ENCODE assay signal across 8 cellular contexts in the genomic region with DNA sequence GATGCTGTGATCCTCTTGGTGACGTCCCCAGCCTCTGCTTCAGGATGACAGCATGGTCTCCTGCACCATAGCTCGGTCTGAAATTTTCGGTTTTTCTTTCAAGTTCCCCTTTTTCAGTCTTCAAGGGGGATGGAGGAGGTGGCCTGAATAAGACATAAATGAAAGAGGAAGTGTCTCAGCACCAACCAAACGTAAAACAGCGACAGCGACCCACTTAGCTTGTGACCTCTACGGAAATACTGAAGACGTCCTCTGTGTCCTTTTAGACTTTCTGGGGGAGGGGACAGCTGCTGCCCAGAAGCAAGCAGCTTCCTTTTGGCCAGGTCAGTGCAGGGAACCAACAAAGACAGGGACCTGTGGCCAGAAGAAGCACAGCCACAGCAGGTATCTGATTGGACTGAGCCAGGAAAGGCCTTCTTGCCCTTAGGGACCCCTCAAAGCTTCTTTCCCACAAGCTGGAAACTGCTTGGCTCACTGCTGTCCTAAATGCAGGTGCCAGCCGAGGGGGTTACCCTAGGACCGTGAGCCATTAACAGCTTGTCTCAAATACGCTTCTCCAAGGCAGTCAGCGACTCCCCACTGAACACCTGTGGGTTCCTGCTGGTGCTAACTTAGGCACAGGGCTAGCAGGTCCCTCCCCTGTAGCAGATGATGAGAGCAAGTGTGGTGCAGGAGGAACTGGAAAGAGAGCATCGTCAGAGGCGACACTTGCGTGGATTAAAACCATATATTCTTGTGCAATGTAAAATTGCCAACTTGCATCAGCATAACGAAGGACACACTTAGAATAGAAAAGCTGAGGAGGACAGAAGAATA.
DNase-seq lines count a peak whose midpoint lies in the region; ATAC-seq and TF ChIP-seq lines count a peak whose summit lies in the region.
"Not testable (repeated sequence)": the region's sequence is repeated elsewhere in the genome, so short reads cannot be mapped to it uniquely, and the experiment has no call there.

No MANE protein-coding gene starts in this region.

- not testable (repeated sequence) for TF ChIP-seq CTCF in GM12865 (IDR thresholded peaks at IDR 0.05; ENCODE audit: insufficient read depth, low read depth, low read length, missing control alignments); osteoblast (IDR thresholded peaks at IDR 0.05; ENCODE audit: extremely low read depth, low read depth, low read length); stomach (IDR thresholded peaks at IDR 0.05)

- H3K9me3 ChIP-seq in osteoblast (ENCODE audit: low read depth, low read length); stomach: not testable (repeated sequence)

- H2AFZ ChIP-seq in osteoblast (ENCODE audit: low read length): not testable (repeated sequence)

- peak; percentile 87 for ATAC-seq in GM21390 (IDR thresholded peaks at IDR 0.05; ENCODE audit: unreplicated experiment)
- peak; percentile 86 for ATAC-seq in HG03354 (IDR thresholded peaks at IDR 0.05; ENCODE audit: poor library complexity, severe bottlenecking, unreplicated experiment)
- ATAC-seq in activated T-cell treated with anti-CD3 and anti-CD28 coated beads, Interleukin-2, amount 50 U/mL, for 4 hours: peak; percentile 84 to 86
- peak; percentile 53 for ATAC-seq in esophagus mucosa

- TF ChIP-seq POLR2A in stomach (IDR thresholded peaks at IDR 0.05): not testable (repeated sequence)

- H3K4me3 Mint-ChIP-seq in activated T-cell treated with anti-CD3 and anti-CD28 coated beads, Interleukin-2, amount 50 U/mL, for 4 hours: peak overlapping the region; percentile 81

- DNase-seq in GM12865 (ENCODE audit: low read depth): peak; percentile 98
- peak; percentile 95 for DNase-seq in SKM-1 (lab: John Stamatoyannopoulos, UW; ENCODE audit: unreplicated experiment)
- peak; percentile 39 for DNase-seq in activated T-cell treated with anti-CD3 and anti-CD28 coated beads, Interleukin-2, amount 50 U/mL, for 4 hours
- peak; percentile 22 for DNase-seq in osteoblast (ENCODE audit: insufficient read length, low spot score, missing footprints)
- peak; percentile 44 for DNase-seq in stomach

- not testable (repeated sequence) for H3K4me2 ChIP-seq in osteoblast (ENCODE audit: insufficient read depth, low read length)

- not testable (repeated sequence) for H3K4me1 ChIP-seq in osteoblast (ENCODE audit: insufficient read depth, low read length)
- H3K4me1 ChIP-seq in stomach: peaks cover 14 to 60% (median 37%) of the 10 kb centered on the region in 4 donors

- intact Hi-C loops in stomach (cut with DNase I; ENCODE audit: low total_unique reads): not testable (repeated sequence)

- WGBS in stomach, 5 donors: 66 to 72% (median 67%) methylated on average over 16 of the region's 16 CpGs

- not testable (repeated sequence) for H3K79me2 ChIP-seq in osteoblast (ENCODE audit: insufficient read depth, low read length)

- not testable (repeated sequence) for TF ChIP-seq EP300 in stomach (IDR thresholded peaks at IDR 0.05)

- H4K20me1 ChIP-seq in osteoblast (ENCODE audit: insufficient read depth, low read length): not testable (repeated sequence)

- not testable (repeated sequence) for H3K36me3 ChIP-seq in osteoblast (ENCODE audit: insufficient read depth, low read length); stomach

- H3K27me3 Mint-ChIP-seq in activated T-cell treated with anti-CD3 and anti-CD28 coated beads, Interleukin-2, amount 50 U/mL, for 4 hours (ENCODE audit: low read depth): not testable (repeated sequence)

- H3K9me3 Mint-ChIP-seq in activated T-cell treated with anti-CD3 and anti-CD28 coated beads, Interleukin-2, amount 50 U/mL, for 4 hours: not testable (repeated sequence)

- H3K27ac ChIP-seq in osteoblast (ENCODE audit: low read depth, low read length): not testable (repeated sequence)
- peak overlapping the region; percentile 41 to 93 (median 87) for H3K27ac ChIP-seq in stomach

- H3K4me3 ChIP-seq in GM12865 (ENCODE audit: low read depth, low read length) (peak overlapping the region; percentile 59), stomach (peak overlapping the region in 1 of 4 donors; percentile 4)
- H3K4me3 ChIP-seq in osteoblast (ENCODE audit: insufficient read depth, low read length): not testable (repeated sequence)

- H3K4me1 Mint-ChIP-seq in activated T-cell treated with anti-CD3 and anti-CD28 coated beads, Interleukin-2, amount 50 U/mL, for 4 hours (ENCODE audit: low read depth): peaks cover 46% of the 10 kb centered on the region

- not testable (repeated sequence) for H3K27me3 ChIP-seq in osteoblast (ENCODE audit: insufficient read depth, low read length); stomach

- not testable (repeated sequence) for H3K36me3 Mint-ChIP-seq in activated T-cell treated with anti-CD3 and anti-CD28 coated beads, Interleukin-2, amount 50 U/mL, for 4 hours (ENCODE audit: insufficient read depth)

Comparison
In these comparisons a context has a peak if more than half of its experiments do, and no peak if none do; other contexts are left out.
1. DNase-seq: peak in every context shown above with its lines; median percentile 98 in GM12865; 95 in SKM-1; 44 in stomach; 39 in activated T-cell treated with anti-CD3 and anti-CD28 coated beads, Interleukin-2, amount 50 U/mL, for 4 hours; 22 in osteoblast.